Comparison of ENCODE assay signal across 12 cellular contexts in genomic region chr4:71607780-71608673, GRCh38.
A peak's percentile ranks its signal among the peaks of the same experiment; 100 is the strongest.
DNase-seq lines count a peak whose midpoint lies in the region; ATAC-seq and TF ChIP-seq lines count a peak whose summit lies in the region.
"Had no signal": no experiment of that assay in that cellular context is flagged by ENCODE, and none has a peak within 500 bp of the region (broad histone marks: within the 10 kb centered on the region; RNA-seq: fewer than 3 reads in every experiment).

No MANE protein-coding gene starts in this region.

- intact Hi-C loops in PC-3 (cut with micrococcal nuclease), result loop anchor here (1.0 to 5.0 kb wide), 9 partner anchors 41 to 419 kb away; no protein-coding TSS in a partner anchor

- no peaks in the 10 kb centered on the region for H3K27me3 ChIP-seq in PC-3 (ENCODE audit: low read length)
- H3K27me3 ChIP-seq: right lobe of liver had no signal

- H3K4me1 ChIP-seq in PC-3 (ENCODE audit: insufficient read depth, low read length), result peaks cover 45% of the 10 kb centered on the region

- ATAC-seq in PC-3 (peak; percentile 89), HG02870 (IDR thresholded peaks at IDR 0.05; ENCODE audit: unreplicated experiment) (no peak)
- peak; percentile 31 to 57 for ATAC-seq in stimulated activated naive B cell treated with anti-CD40 and anti-IgM and Interleukin-4, amounts not matched to agents 10 μg/mL and 1 μg/mL and 100 μg/mL, for 72 hours (replicated peaks)
- ATAC-seq: SK-N-SH treated with all-trans-retinoic acid at 6 μM for 48 hours had no signal

- H3K4me2 ChIP-seq in PC-3 (ENCODE audit: low read length), result peak overlapping the region; percentile 74

- no peaks in the 10 kb centered on the region for H4K20me1 ChIP-seq in PC-3 (ENCODE audit: low read length)

- no peak overlapping the region for H3K4me3 Mint-ChIP-seq in stimulated activated naive B cell treated with anti-CD40 and anti-IgM and Interleukin-4, amounts not matched to agents 10 μg/mL and 1 μg/mL and 100 μg/mL, for 72 hours

- H3F3A ChIP-seq in PC-3 (ENCODE audit: low read length, unreplicated experiment), result peaks cover 7% of the 10 kb centered on the region

- POLR2A ChIA-PET in PC-3 (lab: Charles Lee; ENCODE audit: unreplicated experiment), result interaction anchor here (0.6 to 0.7 kb wide), 2 partner anchors 40 to 57 kb away, joined by 3 to 4 read pairs; no protein-coding TSS in a partner anchor

- no peaks in the 10 kb centered on the region for H3K9me3 ChIP-seq in PC-3 (ENCODE audit: low read length)
- H3K9me3 ChIP-seq: right lobe of liver had no signal

- peak overlapping the region; percentile 29; the same call in 1 of the 2 replicates for H2AFZ ChIP-seq in PC-3 (ENCODE audit: low read length)

- peaks cover 0 to 6% of the 10 kb centered on the region in 2 donors for H3K27me3 Mint-ChIP-seq in stimulated activated naive B cell treated with anti-CD40 and anti-IgM and Interleukin-4, amounts not matched to agents 10 μg/mL and 1 μg/mL and 100 μg/mL, for 72 hours

- H3K4me1 Mint-ChIP-seq in stimulated activated naive B cell treated with anti-CD40 and anti-IgM and Interleukin-4, amounts not matched to agents 10 μg/mL and 1 μg/mL and 100 μg/mL, for 72 hours, result peaks cover 0 to 2% of the 10 kb centered on the region in 2 donors

- TSS peak; percentile 76 for BruUV-seq in PC-3 (replicated peaks; lab: Mats Ljungman, UMichigan)

- peak overlapping the region; percentile 32; the same call in 1 of the 2 replicates for H3K4me3 ChIP-seq in PC-3 (ENCODE audit: low read length)
- H3K4me3 ChIP-seq: right lobe of liver had no signal

- H3K9me3 Mint-ChIP-seq in stimulated activated naive B cell treated with anti-CD40 and anti-IgM and Interleukin-4, amounts not matched to agents 10 μg/mL and 1 μg/mL and 100 μg/mL, for 72 hours, result peaks cover 5 to 9% of the 10 kb centered on the region in 2 donors

- DNase-seq in DMS153 (lab: John Stamatoyannopoulos, UW) (peak; percentile 9), DMS153 treated with DMSO at 0.1 percent for 48 hours (lab: John Stamatoyannopoulos, UW; ENCODE audit: unreplicated experiment) (no peak), PC-3 (peak; percentile 99), fibroblast of peridontal ligament (ENCODE audit: extremely low read depth) (peak; percentile 39), middle frontal gyrus (ENCODE audit: extremely low spot score, low spot score) (no peak), cerebellar cortex (ENCODE audit: low spot score) (no peak)
- no peak for DNase-seq in stimulated activated naive B cell treated with anti-CD40 and anti-IgM and Interleukin-4, amounts not matched to agents 10 μg/mL and 1 μg/mL and 100 μg/mL, for 72 hours
- DNase-seq: NCI-H2227 treated with DMSO at 0.1 percent for 48 hours, right lobe of liver had no signal

- H3K79me2 ChIP-seq in PC-3 (ENCODE audit: low read length), result no peaks in the 10 kb centered on the region

- peak overlapping the region; percentile 90 for H3K27ac ChIP-seq in PC-3 (ENCODE audit: low read length)
- H3K27ac ChIP-seq: 22Rv1, right lobe of liver had no signal

- no peak overlapping the region for H3K27ac Mint-ChIP-seq in stimulated activated naive B cell treated with anti-CD40 and anti-IgM and Interleukin-4, amounts not matched to agents 10 μg/mL and 1 μg/mL and 100 μg/mL, for 72 hours

- H3K36me3 ChIP-seq in PC-3 (ENCODE audit: low read depth, low read length), result no peaks in the 10 kb centered on the region
- H3K36me3 ChIP-seq: right lobe of liver had no signal

- CTCF ChIA-PET in PC-3 (lab: Charles Lee), result interaction anchor here (0.8 kb wide), 1 partner anchor 58 kb away, joined by 3 read pairs; no protein-coding TSS in a partner anchor

- H3K9me2 ChIP-seq in PC-3 (replicated peaks; ENCODE audit: low read length), result no peaks in the 10 kb centered on the region

- peaks cover 4 to 5% of the 10 kb centered on the region in 2 donors for H3K36me3 Mint-ChIP-seq in stimulated activated naive B cell treated with anti-CD40 and anti-IgM and Interleukin-4, amounts not matched to agents 10 μg/mL and 1 μg/mL and 100 μg/mL, for 72 hours

- no peak for TF ChIP-seq CTCF in PC-3 (conservative IDR thresholded peaks at IDR 0.05; ENCODE audit: low read depth, low read length)

- peak overlapping the region; percentile 73 for H3K9ac ChIP-seq in PC-3 (ENCODE audit: low read length)

Comparison
In these comparisons a context has a peak if more than half of its experiments do, and no peak if none do; other contexts are left out.
1. DNase-seq: peak in DMS153 (single experiment), PC-3 (single experiment) and fibroblast of peridontal ligament (single experiment); none in DMS153 treated with DMSO at 0.1 percent for 48 hours (single experiment), stimulated activated naive B cell treated with anti-CD40 and anti-IgM and Interleukin-4, amounts not matched to agents 10 μg/mL and 1 μg/mL and 100 μg/mL, for 72 hours (single experiment), middle frontal gyrus (single experiment) and cerebellar cortex (single experiment).